7 cellular contexts compared by ENCODE assay signal in genomic region chr5:141100243-141100805, GRCh38. TPM values are rescaled to one million over a fixed set of nuclear protein-coding genes. Genes with fewer than 3 reads are reported as not detected.
DNase-seq lines count a peak whose midpoint lies in the region; TF ChIP-seq lines count a peak whose summit lies in the region.

PCDHB3 (plus strand) TSS chr5:141100473; CDS start chr5:141100650, 177 bp downstream.

- H3K9me3 ChIP-seq in duodenal mucosa (ENCODE audit: control insufficient read depth in 1 of 2, low read length in 2 of 2) (peaks cover 22 to 27% of the 10 kb centered on the region in 2 donors), neural cell (ENCODE audit: low read length) (peaks cover 47% of the 10 kb centered on the region), neuronal stem cell (replicated peaks in 1 of 2; ENCODE audit: control insufficient read depth in 2 of 2, insufficient read depth in 1 of 2, low read depth in 1 of 2, low read length in 2 of 2) (peaks cover 30 to 70% of the 10 kb centered on the region in 2 donors), Peyer's patch (peaks cover 0 to 4% (median 0%) of the 10 kb centered on the region in 4 donors)

- H2BK5ac ChIP-seq in neuronal stem cell (ENCODE audit: low read length), result no peak within 1 kb of the TSS

- H3K36me3 ChIP-seq in duodenal mucosa (ENCODE audit: control insufficient read depth in 1 of 2, insufficient read depth in 2 of 2, low read length in 2 of 2), result no peaks in the 10 kb centered on the region
- H3K36me3 ChIP-seq in neural cell (ENCODE audit: insufficient read depth, low read length), result peaks cover 45% of the 10 kb centered on the region
- H3K36me3 ChIP-seq in neuronal stem cell (replicated peaks in 1 of 2; ENCODE audit: control insufficient read depth in 2 of 2, insufficient read depth in 2 of 2, low read length in 2 of 2), result peaks cover 20 to 55% of the 10 kb centered on the region in 2 donors
- no peaks in the 10 kb centered on the region for H3K36me3 ChIP-seq in Peyer's patch

- H2BK12ac ChIP-seq in neuronal stem cell (ENCODE audit: low read length), result no peak within 1 kb of the TSS

- no peak within 1 kb of the TSS for H3K14ac ChIP-seq in neuronal stem cell (ENCODE audit: low read length)

- no peaks in the 10 kb centered on the region for H4K20me1 ChIP-seq in neural cell (ENCODE audit: insufficient read depth)

- no peak within 1 kb of the TSS for H2BK120ac ChIP-seq in neuronal stem cell (ENCODE audit: low read depth, low read length)

- H3K4me3 ChIP-seq in duodenal mucosa (ENCODE audit: low read depth in 1 of 2, low read length in 2 of 2) (peak within 1 kb of the TSS; percentile 22 to 43), neural cell (ENCODE audit: low read length) (peak within 1 kb of the TSS; percentile 49), neuronal stem cell (ENCODE audit: low read length in 2 of 2) (no peak within 1 kb of the TSS), Peyer's patch (peak within 1 kb of the TSS in 1 of 4 donors; percentile 28)

- no peaks in the 10 kb centered on the region for H3K4me1 ChIP-seq in duodenal mucosa (ENCODE audit: control insufficient read depth in 1 of 2, insufficient read depth in 2 of 2, low read length in 2 of 2)
- no peaks in the 10 kb centered on the region for H3K4me1 ChIP-seq in neuronal stem cell (ENCODE audit: control insufficient read depth in 2 of 2, insufficient read depth in 1 of 2, low read depth in 1 of 2, low read length in 2 of 2)
- no peaks in the 10 kb centered on the region for H3K4me1 ChIP-seq in Peyer's patch

- no peaks in the 10 kb centered on the region for H3K9me2 ChIP-seq in neural cell (ENCODE audit: insufficient read depth, low read length)

- no peak within 1 kb of the TSS for H4K91ac ChIP-seq in neuronal stem cell (ENCODE audit: low read depth, low read length, poor library complexity)

- H2AFZ ChIP-seq in neural cell (ENCODE audit: low read depth, low read length) (no peak within 1 kb of the TSS), neuronal stem cell (ENCODE audit: low read length) (no peak within 1 kb of the TSS)

- H3K79me2 ChIP-seq in neural cell (replicated peaks; ENCODE audit: insufficient read depth, low read length), result peaks cover 65% of the 10 kb centered on the region

- H3K9ac ChIP-seq in duodenal mucosa (ENCODE audit: low read depth in 1 of 2, low read length in 2 of 2), result no peak within 1 kb of the TSS
- no peak within 1 kb of the TSS for H3K9ac ChIP-seq in neural cell (ENCODE audit: low read length)
- no peak within 1 kb of the TSS for H3K9ac ChIP-seq in neuronal stem cell (ENCODE audit: low read depth, low read length, poor library complexity)

- H3K23ac ChIP-seq in neuronal stem cell (ENCODE audit: low read depth, low read length, poor library complexity), result no peak within 1 kb of the TSS

- no peak for TF ChIP-seq EP300 in neural cell (conservative IDR thresholded peaks at IDR 0.05; ENCODE audit: poor library complexity, severe bottlenecking)

- no peak within 1 kb of the TSS for H4K8ac ChIP-seq in neuronal stem cell (ENCODE audit: low read depth, low read length)

- TF ChIP-seq CTCF in GM12874 (IDR thresholded peaks at IDR 0.05; ENCODE audit: insufficient read depth, low read depth, low read length), result peak; percentile 19; the same call in 1 of the 2 replicates
- no peak for TF ChIP-seq CTCF in neural cell (IDR thresholded peaks at IDR 0.05; ENCODE audit: poor library complexity, severe bottlenecking)
- peak in 2 of 6 experiments; percentile 16 to 21 for TF ChIP-seq CTCF in Peyer's patch (IDR thresholded peaks at IDR 0.05)

- no peak within 1 kb of the TSS for H3K27ac ChIP-seq in duodenal mucosa (ENCODE audit: low read depth, low read length)
- H3K27ac ChIP-seq in neural cell (ENCODE audit: low read length), result no peak within 1 kb of the TSS
- H3K27ac ChIP-seq in neuronal stem cell (replicated peaks; ENCODE audit: low read length), result no peak within 1 kb of the TSS
- peak within 1 kb of the TSS in 1 of 4 donors; percentile 19 for H3K27ac ChIP-seq in Peyer's patch

- H3K4me2 ChIP-seq in neural cell (ENCODE audit: low read length) (peak within 1 kb of the TSS; percentile 3), neuronal stem cell (ENCODE audit: insufficient read depth, low read length, poor library complexity, severe bottlenecking) (no peak within 1 kb of the TSS)

- H3K79me1 ChIP-seq in neuronal stem cell (ENCODE audit: low read depth, low read length), result peaks cover 1% of the 10 kb centered on the region

- DNase-seq in NCI-H460 (ENCODE audit: extremely low read depth, low read depth) (peak; percentile 39), COLO668 (lab: John Stamatoyannopoulos, UW; ENCODE audit: unreplicated experiment) (no peak), neuronal stem cell (ENCODE audit: low spot score) (no peak), Peyer's patch (no peak)

- no peak for TF ChIP-seq RAD21 in neural cell (conservative IDR thresholded peaks at IDR 0.05)

- no peak within 1 kb of the TSS for H3K18ac ChIP-seq in neuronal stem cell (ENCODE audit: low read length)

- no peak within 1 kb of the TSS for H2AK5ac ChIP-seq in neuronal stem cell (ENCODE audit: low read depth, low read length)

- TF ChIP-seq POLR2A in Peyer's patch (IDR thresholded peaks at IDR 0.05), result no peak

- no peak within 1 kb of the TSS for H3K4ac ChIP-seq in neuronal stem cell (ENCODE audit: low read length)

- H3K27me3 ChIP-seq in duodenal mucosa (ENCODE audit: control insufficient read depth in 1 of 2, insufficient read depth in 2 of 2, low read length in 2 of 2) (no peaks in the 10 kb centered on the region), neural cell (ENCODE audit: insufficient read depth, low read depth, low read length) (no peaks in the 10 kb centered on the region), neuronal stem cell (ENCODE audit: control insufficient read depth in 3 of 3, insufficient read depth in 3 of 3, low read depth in 1 of 3, low read length in 3 of 3) (no peaks in the 10 kb centered on the region), Peyer's patch (no peaks in the 10 kb centered on the region)

- H3F3A ChIP-seq in neural cell (ENCODE audit: insufficient read depth, low read length, poor library complexity, severe bottlenecking), result peaks cover 2% of the 10 kb centered on the region

- no peak within 1 kb of the TSS for H2BK15ac ChIP-seq in neuronal stem cell (ENCODE audit: low read length)

- WGBS in neuronal stem cell (ENCODE audit: extremely low coverage in 2 of 2, insufficient read length in 2 of 2, insufficient replicate concordance in 1 of 2), 2 donors, result no CpG with 5 or more reads among the region's 19 CpGs

TF ChIP-seq in neural cell, 6 proteins besides CTCF, POLR2A, EP300 and RAD21:
- no peak for TF ChIP-seq POLR2AphosphoS5 (IDR thresholded peaks at IDR 0.05)
- no peak for TF ChIP-seq REST (IDR thresholded peaks at IDR 0.05; ENCODE audit: borderline replicate concordance)
- no peak for TF ChIP-seq SMC3 (conservative IDR thresholded peaks at IDR 0.05; ENCODE audit: poor library complexity)
- TF ChIP-seq TAF1 (IDR thresholded peaks at IDR 0.05; ENCODE audit: low read depth), result no peak
- no peak for TF ChIP-seq MXI1 (conservative IDR thresholded peaks at IDR 0.05; ENCODE audit: poor library complexity, severe bottlenecking)
- no peak for TF ChIP-seq EZH2 (IDR thresholded peaks at IDR 0.05; ENCODE audit: borderline replicate concordance, insufficient read depth, low read length, poor library complexity, severe bottlenecking)
TF ChIP-seq in neural cell: peak in this region for 0.

RNA-seq across cellular contexts. Expression of gene PCDHB3, which starts in this region (rescaled TPM):
- 0.12 and 0.14 TPM in 2 replicates for total RNA-seq in NCI-H460 (2014; rRNA removed; shearing (Covaris generic))
- 0.07 TPM in 2 replicates for polyA plus RNA-seq in NCI-H460 (2014; cell fraction: nucleus; rRNA removed)
- polyA plus RNA-seq in neural cell, result 3.9 and 4.9 TPM in 2 replicates
- 43.3 and 53.9 TPM in 2 replicates for polyA minus RNA-seq in neural cell
- 1.6 TPM for polyA plus RNA-seq in neuronal stem cell (2013, experiment 1 of 2)
- 1.9 TPM for polyA plus RNA-seq in neuronal stem cell (2013, experiment 2 of 2)
- 1 to 10 TPM in 2 of 4 donors, under 1 TPM in 1, not detected in 1; 0.70 to 4.1 (median 1.1) TPM for total RNA-seq in Peyer's patch

Comparison
In these comparisons a context has a peak if more than half of its experiments do, and no peak if none do; other contexts are left out.
1. Peak in DNase-seq in NCI-H460; RNA of the gene not detected or under 1 TPM.
2. H3K4me3 ChIP-seq: peak in duodenal mucosa (2 of 2) and neural cell (single experiment); none in neuronal stem cell (0 of 2).